Comparison of ENCODE assay signal across 1 cellular context in the genomic region with DNA sequence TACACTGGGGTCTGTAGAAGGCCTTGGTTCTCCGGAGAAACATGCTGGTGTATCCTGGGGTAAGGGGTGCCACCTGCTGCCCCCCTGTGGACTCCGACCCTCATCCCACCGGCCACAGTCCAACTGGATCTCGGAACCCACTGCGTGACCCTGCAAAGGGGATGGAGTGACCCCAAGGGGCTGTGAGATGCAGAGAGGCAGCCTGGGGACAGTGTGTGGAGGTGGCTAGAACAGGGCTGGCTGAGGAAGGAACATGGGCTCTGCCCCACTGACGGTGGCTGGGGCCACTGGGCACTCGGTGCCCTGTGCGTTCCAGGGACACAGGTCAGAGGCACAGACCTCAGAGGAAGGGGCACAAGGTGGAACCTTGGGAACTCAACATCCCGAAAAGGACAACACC.
TF ChIP-seq lines count a peak whose summit lies in the region.

No MANE protein-coding gene starts in this region.

TF ChIP-seq in GM12878, 131 proteins besides CTCF, POLR2A, EP300 and RAD21:
- no peak for TF ChIP-seq MTA3 (IDR thresholded peaks at IDR 0.05; ENCODE audit: borderline replicate concordance, low read length)
- no peak for TF ChIP-seq NRF1 (conservative IDR thresholded peaks at IDR 0.05; ENCODE audit: low read depth, low read length)
- no peak for TF ChIP-seq KAT2A (conservative IDR thresholded peaks at IDR 0.05; ENCODE audit: control insufficient read depth, low read depth, low read length)
- TF ChIP-seq WRNIP1 (IDR thresholded peaks at IDR 0.05; ENCODE audit: borderline replicate concordance, low read depth, low read length): no peak
- no peak for TF ChIP-seq ZNF592 (IDR thresholded peaks at IDR 0.05)
- no peak for TF ChIP-seq IKZF2 (IDR thresholded peaks at IDR 0.05)
- TF ChIP-seq, protein P1, sequence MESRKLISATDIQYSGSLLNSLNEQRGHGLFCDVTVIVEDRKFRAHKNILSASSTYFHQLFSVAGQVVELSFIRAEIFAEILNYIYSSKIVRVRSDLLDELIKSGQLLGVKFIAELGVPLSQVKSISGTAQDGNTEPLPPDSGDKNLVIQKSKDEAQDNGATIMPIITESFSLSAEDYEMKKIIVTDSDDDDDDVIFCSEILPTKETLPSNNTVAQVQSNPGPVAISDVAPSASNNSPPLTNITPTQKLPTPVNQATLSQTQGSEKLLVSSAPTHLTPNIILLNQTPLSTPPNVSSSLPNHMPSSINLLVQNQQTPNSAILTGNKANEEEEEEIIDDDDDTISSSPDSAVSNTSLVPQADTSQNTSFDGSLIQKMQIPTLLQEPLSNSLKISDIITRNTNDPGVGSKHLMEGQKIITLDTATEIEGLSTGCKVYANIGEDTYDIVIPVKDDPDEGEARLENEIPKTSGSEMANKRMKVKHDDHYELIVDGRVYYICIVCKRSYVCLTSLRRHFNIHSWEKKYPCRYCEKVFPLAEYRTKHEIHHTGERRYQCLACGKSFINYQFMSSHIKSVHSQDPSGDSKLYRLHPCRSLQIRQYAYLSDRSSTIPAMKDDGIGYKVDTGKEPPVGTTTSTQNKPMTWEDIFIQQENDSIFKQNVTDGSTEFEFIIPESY (IDR thresholded peaks at IDR 0.05): no peak
- TF ChIP-seq, protein P2, sequence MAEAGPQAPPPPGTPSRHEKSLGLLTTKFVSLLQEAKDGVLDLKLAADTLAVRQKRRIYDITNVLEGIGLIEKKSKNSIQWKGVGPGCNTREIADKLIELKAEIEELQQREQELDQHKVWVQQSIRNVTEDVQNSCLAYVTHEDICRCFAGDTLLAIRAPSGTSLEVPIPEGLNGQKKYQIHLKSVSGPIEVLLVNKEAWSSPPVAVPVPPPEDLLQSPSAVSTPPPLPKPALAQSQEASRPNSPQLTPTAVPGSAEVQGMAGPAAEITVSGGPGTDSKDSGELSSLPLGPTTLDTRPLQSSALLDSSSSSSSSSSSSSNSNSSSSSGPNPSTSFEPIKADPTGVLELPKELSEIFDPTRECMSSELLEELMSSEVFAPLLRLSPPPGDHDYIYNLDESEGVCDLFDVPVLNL (IDR thresholded peaks at IDR 0.05; ENCODE audit: low read depth, low read length): no peak
